Comparison of ENCODE assay signal across 8 cellular contexts in genomic region chr11:46352063-46352841, GRCh38. TPM values are rescaled to one million over a fixed set of nuclear protein-coding genes. Genes with fewer than 3 reads are reported as not detected.
DNase-seq lines count a peak whose midpoint lies in the region; ATAC-seq and TF ChIP-seq lines count a peak whose summit lies in the region.

No MANE protein-coding gene starts in this region.

- TF ChIP-seq CTCF in SK-N-SH (IDR thresholded peaks at IDR 0.05) = peak; percentile 82
- peak; percentile 70 to 98 (median 95) for TF ChIP-seq CTCF in heart right ventricle (IDR thresholded peaks at IDR 0.05)
- peak; percentile 79 for TF ChIP-seq CTCF in smooth muscle cell (IDR thresholded peaks at IDR 0.05; ENCODE audit: borderline replicate concordance, insufficient read depth, poor library complexity, severe bottlenecking)

- H3K4me3 ChIP-seq in GM23248 = no peak overlapping the region
- no peak overlapping the region; a peak in 1 of 4 replicates for H3K4me3 ChIP-seq in SK-N-SH (ENCODE audit: low read depth in 2 of 2, low read length in 1 of 2)
- peak overlapping the region in 6 of 10 donors; percentile 23 to 33 (median 26) for H3K4me3 ChIP-seq in heart right ventricle
- H3K4me3 ChIP-seq in smooth muscle cell = no peak overlapping the region

- H3K9me2 ChIP-seq in GM23248 (ENCODE audit: insufficient read depth) = no peaks in the 10 kb centered on the region
- no peaks in the 10 kb centered on the region for H3K9me2 ChIP-seq in SK-N-SH

- intact Hi-C loops in heart right ventricle (cut with DNase I) = loop anchor here in 1 of 10 donors (2.0 kb wide), 1 partner anchor 15 kb away; no protein-coding TSS in a partner anchor

- H3K27me3 ChIP-seq in GM23248 (replicated peaks; ENCODE audit: insufficient read depth) = no peaks in the 10 kb centered on the region
- H3K27me3 ChIP-seq in SK-N-SH (ENCODE audit: insufficient read depth) = no peaks in the 10 kb centered on the region
- H3K27me3 ChIP-seq in heart right ventricle = no peaks in the 10 kb centered on the region
- H3K27me3 ChIP-seq in smooth muscle cell (ENCODE audit: low read depth) = no peaks in the 10 kb centered on the region

- peak overlapping the region; percentile 79 to 96 for H3K27ac Mint-ChIP-seq in activated naive CD4-positive, alpha-beta T cell treated with anti-CD3 and anti-CD28 coated beads, Interleukin-2, amount 50 U/mL, for 72 hours

- ATAC-seq in activated naive CD4-positive, alpha-beta T cell treated with anti-CD3 and anti-CD28 coated beads, Interleukin-2, amount 50 U/mL, for 72 hours = peak; percentile 17 to 74
- peak; percentile 16 to 54 (median 44) for ATAC-seq in heart right ventricle
- no peak for ATAC-seq in GM19452 (IDR thresholded peaks at IDR 0.05; ENCODE audit: unreplicated experiment)
- no peak for ATAC-seq in GM21367 (IDR thresholded peaks at IDR 0.05; ENCODE audit: unreplicated experiment)

- peak; percentile 75 for TF ChIP-seq RAD21 in SK-N-SH (IDR thresholded peaks at IDR 0.05; ENCODE audit: low read length)

- H3F3A ChIP-seq in GM23248 (ENCODE audit: insufficient read depth) (no peaks in the 10 kb centered on the region), SK-N-SH (replicated peaks; ENCODE audit: insufficient read depth) (no peaks in the 10 kb centered on the region), smooth muscle cell (ENCODE audit: low read depth) (no peaks in the 10 kb centered on the region)

- WGBS in GM23248 (ENCODE audit: low coverage in 1 of 2, low lambda C conversion rate in 2 of 2, missing lambda C conversion rate in 2 of 2), 2 experiments = 67 to 69% methylated on average over 29 to 32 of the region's 33 CpGs
- 78% methylated on average over 18 of the region's 33 CpGs for WGBS in SK-N-SH (ENCODE audit: low lambda C conversion rate)
- WGBS in heart right ventricle, 2 donors = 49 to 51% methylated on average over 33 of the region's 33 CpGs
- WGBS in smooth muscle cell (ENCODE audit: low lambda C conversion rate) = 58% methylated on average over 33 of the region's 33 CpGs

- peaks cover 93% of the 10 kb centered on the region for H3K79me2 ChIP-seq in GM23248 (ENCODE audit: insufficient read depth)
- H3K79me2 ChIP-seq in SK-N-SH (ENCODE audit: insufficient read depth) = peaks cover 92% of the 10 kb centered on the region
- H3K79me2 ChIP-seq in smooth muscle cell (ENCODE audit: low read depth) = peaks cover 78% of the 10 kb centered on the region

- in situ Hi-C loops in GM23248 (cut with MboI) = no loop called here

- no peaks in the 10 kb centered on the region for H3K9me3 Mint-ChIP-seq in activated naive CD4-positive, alpha-beta T cell treated with anti-CD3 and anti-CD28 coated beads, Interleukin-2, amount 50 U/mL, for 72 hours

- H3K36me3 ChIP-seq in GM23248 (ENCODE audit: low read depth) = no peaks in the 10 kb centered on the region; the same call in 1 of the 2 replicates
- H3K36me3 ChIP-seq in SK-N-SH (replicated peaks in 1 of 2; ENCODE audit: control insufficient read depth in 1 of 2, insufficient read depth in 2 of 2, low read length in 1 of 2) = peaks cover 3 to 5% of the 10 kb centered on the region in 2 experiments
- peaks cover 0 to 28% (median 0%) of the 10 kb centered on the region in 9 donors for H3K36me3 ChIP-seq in heart right ventricle
- H3K36me3 ChIP-seq in smooth muscle cell (ENCODE audit: low read depth) = no peaks in the 10 kb centered on the region

- peak; percentile 51 for DNase-seq in GM23248
- peak; percentile 85 for DNase-seq in SK-N-SH
- DNase-seq in activated naive CD4-positive, alpha-beta T cell treated with anti-CD3 and anti-CD28 coated beads, Interleukin-2, amount 50 U/mL, for 72 hours (ENCODE audit: low spot score in 2 of 2) = peak; percentile 77 to 87
- peak in 1 of 2 donors; percentile 66 for DNase-seq in heart right ventricle
- DNase-seq in smooth muscle cell (lab: John Stamatoyannopoulos, UW; ENCODE audit: unreplicated experiment) = no peak
- DNase-seq in NCI-H446 treated with DMSO at 0.1 percent for 48 hours (lab: John Stamatoyannopoulos, UW) = no peak

- no peak for TF ChIP-seq EP300 in SK-N-SH (IDR thresholded peaks at IDR 0.05; ENCODE audit: borderline replicate concordance in 1 of 2, low read depth in 1 of 2, low read length in 1 of 2)

- CTCF ChIA-PET in SK-N-SH (lab: Yijun Ruan, JAX) = interaction anchor here (0.6 to 17.7 kb wide), 29 partner anchors 9 to 945 kb away, joined by 3 to 423 read pairs (median 4); partner anchors contain the start of gene CHRM4

- no peak overlapping the region for H3K9ac ChIP-seq in GM23248
- no peak overlapping the region for H3K9ac ChIP-seq in SK-N-SH
- H3K9ac ChIP-seq in smooth muscle cell (ENCODE audit: low read depth) = no peak overlapping the region

- POLR2A ChIA-PET in SK-N-SH (lab: Yijun Ruan, JAX) = interaction anchor here (1.4 kb wide), 1 partner anchor 9 kb away, joined by 6 read pairs; no protein-coding TSS in a partner anchor

- no peak overlapping the region for H2AFZ ChIP-seq in GM23248
- H2AFZ ChIP-seq in SK-N-SH (ENCODE audit: low read depth) = no peak overlapping the region
- H2AFZ ChIP-seq in smooth muscle cell (ENCODE audit: low read depth) = no peak overlapping the region

- H3K9me3 ChIP-seq in GM23248 (ENCODE audit: low read depth) (no peaks in the 10 kb centered on the region), SK-N-SH (no peaks in the 10 kb centered on the region), heart right ventricle (no peaks in the 10 kb centered on the region), smooth muscle cell (replicated peaks; ENCODE audit: low read depth) (no peaks in the 10 kb centered on the region)

- H3K4me2 ChIP-seq in GM23248 (ENCODE audit: unreplicated experiment) (no peak overlapping the region), SK-N-SH (no peak overlapping the region), smooth muscle cell (no peak overlapping the region)

- peaks cover 0 to 23% of the 10 kb centered on the region in 2 donors for H3K36me3 Mint-ChIP-seq in activated naive CD4-positive, alpha-beta T cell treated with anti-CD3 and anti-CD28 coated beads, Interleukin-2, amount 50 U/mL, for 72 hours

- no peaks in the 10 kb centered on the region; the same call in 1 of the 2 replicates for H4K20me1 ChIP-seq in GM23248 (ENCODE audit: insufficient read depth)
- H4K20me1 ChIP-seq in SK-N-SH (ENCODE audit: insufficient read depth) = peaks cover 31% of the 10 kb centered on the region; the same call in 1 of the 2 replicates
- peaks cover 75% of the 10 kb centered on the region for H4K20me1 ChIP-seq in smooth muscle cell (ENCODE audit: low read depth)

- H3K4me1 ChIP-seq in GM23248 (ENCODE audit: insufficient read depth) (peaks cover 22% of the 10 kb centered on the region), SK-N-SH (ENCODE audit: control insufficient read depth in 1 of 2, insufficient read depth in 2 of 2, low read depth in 1 of 2, low read length in 1 of 2) (peaks cover 14 to 19% of the 10 kb centered on the region in 2 experiments; a peak in 3 of 4 replicates), heart right ventricle (peaks cover 22 to 83% (median 63%) of the 10 kb centered on the region in 9 donors), smooth muscle cell (ENCODE audit: low read depth) (peaks cover 12% of the 10 kb centered on the region)

- H3K27ac ChIP-seq in GM23248 (no peak overlapping the region), SK-N-SH (ENCODE audit: low read depth in 2 of 2, low read length in 1 of 2) (no peak overlapping the region), heart right ventricle (peak overlapping the region in 9 of 10 donors; percentile 35 to 91 (median 74)), smooth muscle cell (ENCODE audit: low read depth) (no peak overlapping the region)

TF ChIP-seq in SK-N-SH, 30 proteins besides CTCF, POLR2A, EP300 and RAD21:
- TF ChIP-seq EZH2phosphoT487 (IDR thresholded peaks at IDR 0.05; ENCODE audit: borderline replicate concordance, low read depth) (no peak), MXI1 (IDR thresholded peaks at IDR 0.05; ENCODE audit: low read depth, low read length) (no peak), SMC3 (IDR thresholded peaks at IDR 0.05; ENCODE audit: low read depth, low read length) (peak; percentile 77)
TF ChIP-seq in SK-N-SH: peak in this region for 1.

RNA-seq across cellular contexts. Expression of gene DGKZ, which starts 5.0 kb away (rescaled TPM):
- 50.7 and 62.7 TPM in 2 replicates for total RNA-seq in GM23248 (2014; rRNA removed; shearing (Covaris generic))
- 21.4 and 23.9 TPM in 2 replicates for polyA plus RNA-seq in GM23248 (2016; fragmentation: Nextera tagmentation; extraction: Ambion mirVana)
- 23.9 and 33.2 TPM in 2 replicates for polyA plus RNA-seq in SK-N-SH (2012; rRNA removed)
- polyA plus RNA-seq in SK-N-SH (2012; cell fraction: cytosol; rRNA removed) = 9.1 and 17.5 TPM in 2 replicates
- polyA plus RNA-seq in SK-N-SH (2012; cell fraction: nucleus; rRNA removed) = 80.1 and 95.5 TPM in 2 replicates
- total RNA-seq in activated naive CD4-positive, alpha-beta T cell treated with anti-CD3 and anti-CD28 coated beads, Interleukin-2, amount 50 U/mL, for 72 hours = 100 to 1,000 TPM in 1 of 2 donors, 10 to 100 TPM in 1; 88.0 to 108 TPM
- 10 to 100 TPM; 46.4 to 77.9 (median 60.1) TPM for total RNA-seq in heart right ventricle
- polyA plus RNA-seq in heart right ventricle = 100 to 1,000 TPM in 1 of 2 donors, 10 to 100 TPM in 1; 31.9 to 107 TPM
- 32.2 and 42.1 TPM in 2 replicates for total RNA-seq in smooth muscle cell
- 30.7 and 52.0 TPM in 2 replicates for polyA plus RNA-seq in smooth muscle cell

RNA-seq across cellular contexts. Expression of gene MDK, which starts 29.2 kb away (rescaled TPM):
- 2.7 and 10.7 TPM in 2 replicates for total RNA-seq in GM23248 (2014; rRNA removed; shearing (Covaris generic))
- polyA plus RNA-seq in GM23248 (2016; fragmentation: Nextera tagmentation; extraction: Ambion mirVana) = 31.5 and 34.5 TPM in 2 replicates
- polyA plus RNA-seq in SK-N-SH (2012; rRNA removed) = 1,545 and 2,395 TPM in 2 replicates
- 1,392 and 2,174 TPM in 2 replicates for polyA plus RNA-seq in SK-N-SH (2012; cell fraction: cytosol; rRNA removed)
- polyA plus RNA-seq in SK-N-SH (2012; cell fraction: nucleus; rRNA removed) = 538 and 1,110 TPM in 2 replicates
- total RNA-seq in activated naive CD4-positive, alpha-beta T cell treated with anti-CD3 and anti-CD28 coated beads, Interleukin-2, amount 50 U/mL, for 72 hours = 10 to 100 TPM in 1 of 2 donors, 1 to 10 TPM in 1; 5.8 to 14.8 TPM
- total RNA-seq in heart right ventricle = 10 to 100 TPM in 2 of 10 donors, 1 to 10 TPM in 8; 3.6 to 16.5 (median 5.3) TPM
- polyA plus RNA-seq in heart right ventricle = 1 to 10 TPM; 3.7 to 8.2 TPM
- total RNA-seq in smooth muscle cell = 403 and 490 TPM in 2 replicates
- 667 and 755 TPM in 2 replicates for polyA plus RNA-seq in smooth muscle cell

RNA-seq across cellular contexts. Expression of gene CHRM4, which starts 39.3 kb away (rescaled TPM):
- total RNA-seq in GM23248 (2014; rRNA removed; shearing (Covaris generic)) = not detected in 2 replicates
- polyA plus RNA-seq in GM23248 (2016; fragmentation: Nextera tagmentation; extraction: Ambion mirVana) (not detected in 2 replicates), SK-N-SH (2012; rRNA removed) (0.13 and 0.26 TPM in 2 replicates), heart right ventricle (under 1 TPM in 1 of 2 donors, not detected in 1; 0.03 TPM), smooth muscle cell (11.1 and 20.0 TPM in 2 replicates)
- 0.08 and 0.18 TPM in 2 replicates for polyA plus RNA-seq in SK-N-SH (2012; cell fraction: cytosol; rRNA removed)
- polyA plus RNA-seq in SK-N-SH (2012; cell fraction: nucleus; rRNA removed) = 0.36 and 0.39 TPM in 2 replicates
- total RNA-seq in activated naive CD4-positive, alpha-beta T cell treated with anti-CD3 and anti-CD28 coated beads, Interleukin-2, amount 50 U/mL, for 72 hours = under 1 TPM in 1 of 2 donors, not detected in 1; 0.64 TPM
- total RNA-seq in heart right ventricle (under 1 TPM in 2 of 10 donors, not detected in 8; 0.30 to 0.32 TPM), smooth muscle cell (4.7 and 5.6 TPM in 2 replicates)

Comparison
In these comparisons a context has a peak if more than half of its experiments do, and no peak if none do; other contexts are left out.
1. DNase-seq: peak in GM23248 (single experiment), SK-N-SH (single experiment) and activated naive CD4-positive, alpha-beta T cell treated with anti-CD3 and anti-CD28 coated beads, Interleukin-2, amount 50 U/mL, for 72 hours (2 of 2); none in smooth muscle cell (single experiment) and NCI-H446 treated with DMSO at 0.1 percent for 48 hours (single experiment).
2. H3K27ac ChIP-seq: peak in heart right ventricle (9 of 10); none in GM23248 (single experiment), SK-N-SH (0 of 2) and smooth muscle cell (single experiment).
3. H3K4me3 ChIP-seq: peak in heart right ventricle (6 of 10); none in GM23248 (single experiment), SK-N-SH (0 of 2) and smooth muscle cell (single experiment).
4. ATAC-seq: peak in activated naive CD4-positive, alpha-beta T cell treated with anti-CD3 and anti-CD28 coated beads, Interleukin-2, amount 50 U/mL, for 72 hours (2 of 2) and heart right ventricle (8 of 8); none in GM19452 (single experiment) and GM21367 (single experiment).
5. RNA of gene MDK, which starts 29.2 kb away (total RNA-seq): 403 to 490 TPM in smooth muscle cell; 5.8 to 14.8 TPM in activated naive CD4-positive, alpha-beta T cell treated with anti-CD3 and anti-CD28 coated beads, Interleukin-2, amount 50 U/mL, for 72 hours, 2.7 to 10.7 TPM in GM23248 and 3.6 to 16.5 TPM in heart right ventricle; every median in the first group is over 10 times any median in the second.
6. Peak in every context shown above with its lines, with median percentiles within 50 percentile points of each other: CTCF ChIP-seq.